Comparison of ENCODE assay signal across 8 cellular contexts in the genomic region with DNA sequence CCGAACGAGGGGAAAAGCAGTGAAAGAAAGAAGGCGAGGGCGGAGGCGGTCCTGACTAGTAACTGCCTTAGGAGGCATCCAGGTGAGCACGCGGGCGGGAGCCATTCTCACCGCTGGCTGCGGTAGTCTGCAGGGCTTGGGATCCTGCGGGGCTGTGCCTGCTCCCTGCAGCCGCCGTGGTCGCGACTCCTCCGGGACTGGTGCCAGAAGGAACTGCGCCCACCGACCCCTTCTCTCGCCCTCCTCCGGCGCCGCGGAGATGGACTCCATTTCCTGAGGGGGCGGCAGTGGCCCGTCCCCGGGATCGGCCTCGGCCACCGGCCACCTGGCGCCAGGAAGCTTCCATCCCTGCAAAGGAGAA. TPM values are rescaled to one million over a fixed set of nuclear protein-coding genes. Genes with fewer than 3 reads are reported as not detected.
DNase-seq lines count a peak whose midpoint lies in the region; ATAC-seq and TF ChIP-seq lines count a peak whose summit lies in the region.

No MANE protein-coding gene starts in this region.

- ATAC-seq in GM19025 (IDR thresholded peaks at IDR 0.05; ENCODE audit: low read depth, unreplicated experiment), result peak; percentile 14
- ATAC-seq in HG03139 (IDR thresholded peaks at IDR 0.05; ENCODE audit: unreplicated experiment), result peak; percentile 14

- H3K9me2 ChIP-seq in SU-DHL-6 (replicated peaks; ENCODE audit: insufficient read depth, low read length), result no peaks in the 10 kb centered on the region

- H3K9me3 ChIP-seq in SU-DHL-6 (ENCODE audit: insufficient read depth, low read length), result no peaks in the 10 kb centered on the region
- peaks cover 0 to 6% of the 10 kb centered on the region in 2 donors for H3K9me3 ChIP-seq in ascending aorta

- 0 out of 2 replicates have a peak, but pooled peaks cover 3% of the 10 kb centered on the region for H3F3A ChIP-seq in SU-DHL-6 (ENCODE audit: insufficient read depth)

- TF ChIP-seq CTCF in AG10803 (conservative IDR thresholded peaks at IDR 0.05; ENCODE audit: low read length) (no peak), SU-DHL-6 (IDR thresholded peaks at IDR 0.05; ENCODE audit: insufficient read depth, low read length, poor library complexity, severe bottlenecking) (no peak), ascending aorta (IDR thresholded peaks at IDR 0.05) (no peak)

- peak overlapping the region; percentile 45 for H3K27ac ChIP-seq in SU-DHL-6 (ENCODE audit: low read depth, low read length)
- H3K27ac ChIP-seq in ascending aorta, result peak overlapping the region; percentile 61 to 70
- H3K27ac ChIP-seq in skin epidermis, result peak overlapping the region; percentile 52 to 92 (median 80)

- H3K4me3 ChIP-seq in AG10803 (ENCODE audit: low read length) (peak overlapping the region; percentile 94), SU-DHL-6 (ENCODE audit: insufficient read depth, low read length, poor library complexity, severe bottlenecking) (peak overlapping the region; percentile 93), ascending aorta (peak overlapping the region; percentile 82 to 87), iPS-11a (ENCODE audit: low read depth, low read length) (peak overlapping the region; percentile 91), skin epidermis (peak overlapping the region; percentile 67 to 84 (median 80))

- H3K79me2 ChIP-seq in SU-DHL-6 (ENCODE audit: insufficient read depth, low read length), result peaks cover 44% of the 10 kb centered on the region

- peak overlapping the region; percentile 93 for H3K9ac ChIP-seq in SU-DHL-6 (ENCODE audit: low read length)

- H3K36me3 ChIP-seq in SU-DHL-6 (ENCODE audit: low read length), result peaks cover 8% of the 10 kb centered on the region; the same call in 1 of the 2 replicates
- H3K36me3 ChIP-seq in ascending aorta, result peaks cover 4 to 14% of the 10 kb centered on the region in 2 donors

- peak overlapping the region; percentile 71 for H3K4me2 ChIP-seq in SU-DHL-6 (ENCODE audit: low read depth, low read length, poor library complexity, severe bottlenecking)

- H3K4me1 ChIP-seq in ascending aorta, result no peaks in the 10 kb centered on the region

- H2AFZ ChIP-seq in SU-DHL-6 (ENCODE audit: low read depth, low read length, severe bottlenecking), result peak overlapping the region; percentile 90

- H3K27me3 ChIP-seq in SU-DHL-6 (ENCODE audit: low read length), result no peaks in the 10 kb centered on the region
- H3K27me3 ChIP-seq in ascending aorta, result no peaks in the 10 kb centered on the region

- intact Hi-C loops in ascending aorta (cut with DNase I), result loop anchor here (1.0 to 5.0 kb wide), 5 partner anchors 17 to 451 kb away; partner anchors contain the start of genes CNGA1, COMMD8, NIPAL1 and SLAIN2

- H4K20me1 ChIP-seq in SU-DHL-6 (ENCODE audit: low read depth, low read length), result no peaks in the 10 kb centered on the region

- no peak for DNase-seq in AG10803 (ENCODE audit: low read depth)
- DNase-seq in ascending aorta (ENCODE audit: low spot score in 2 of 2), result no peak
- no peak for DNase-seq in cortex of kidney (lab: John Stamatoyannopoulos, UW)

RNA-seq across cellular contexts. Expression of gene NFXL1, which starts 0.5 kb away (rescaled TPM):
- 5.2 TPM for total RNA-seq in ascending aorta
